Comparison of ENCODE assay signal across 17 cellular contexts in the genomic region with DNA sequence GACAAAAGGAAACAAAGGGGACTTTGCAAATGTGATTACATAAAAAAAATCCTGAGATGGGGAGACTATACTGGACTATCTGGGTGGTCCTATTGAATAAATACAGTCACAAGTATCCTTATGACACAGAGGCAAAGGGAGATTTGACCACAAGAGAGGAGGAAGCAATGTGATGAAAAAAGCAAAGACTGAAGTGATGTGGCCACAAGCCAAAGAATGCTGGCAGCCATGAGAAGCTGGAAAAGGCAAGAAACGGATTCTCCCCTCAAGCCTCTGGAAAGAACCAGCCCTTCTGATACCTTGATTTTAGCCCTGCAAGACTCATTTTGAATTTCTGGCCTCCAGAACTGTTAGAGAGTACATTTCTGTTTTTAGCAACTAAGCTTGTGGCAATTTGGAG.
DNase-seq lines count a peak whose midpoint lies in the region; ATAC-seq and TF ChIP-seq lines count a peak whose summit lies in the region.
"Had no signal": no experiment of that assay in that cellular context is flagged by ENCODE, and none has a peak within 500 bp of the region (broad histone marks: within the 10 kb centered on the region; RNA-seq: fewer than 3 reads in every experiment).

No MANE protein-coding gene starts in this region.

- no peak overlapping the region for H3K9ac ChIP-seq in rectal smooth muscle tissue (ENCODE audit: low read length)

- peaks cover 30% of the 10 kb centered on the region for H3K4me1 ChIP-seq in rectal smooth muscle tissue (ENCODE audit: control insufficient read depth, insufficient read depth, low read length)
- H3K4me1 ChIP-seq: A549, HAP-1 had no signal

- DNase-seq in astrocyte of the cerebellum (ENCODE audit: low read depth) = peak; percentile 26
- peak; percentile 32 for DNase-seq in fibroblast of peridontal ligament (ENCODE audit: extremely low read depth)
- DNase-seq in anterior cingulate cortex (lab: John Stamatoyannopoulos, UW) = no peak
- DNase-seq: CD8-positive, alpha-beta T cell; COR-L47; DMS153; DMS79 treated with DMSO at 0.1 percent for 48 hours; GDM1; HFFc6; KBM-7 had no signal

- H3K27ac ChIP-seq in rectal smooth muscle tissue (ENCODE audit: low read depth, low read length) = peak overlapping the region; percentile 86
- H3K27ac ChIP-seq: A549, HL-60 had no signal

- H3K36me3 ChIP-seq in rectal smooth muscle tissue (ENCODE audit: control insufficient read depth, insufficient read depth, low read length) = peaks cover 2% of the 10 kb centered on the region
- H3K36me3 ChIP-seq: HAP-1 had no signal

- no peak for ATAC-seq in GM19455 (IDR thresholded peaks at IDR 0.05; ENCODE audit: unreplicated experiment)
- no peak for ATAC-seq in GM21447 (IDR thresholded peaks at IDR 0.05; ENCODE audit: unreplicated experiment)
- ATAC-seq in GM18520 (IDR thresholded peaks at IDR 0.05; ENCODE audit: unreplicated experiment) = no peak
- ATAC-seq: A549; CD8-positive, alpha-beta T cell had no signal

- TF ChIP-seq CTCF in astrocyte of the cerebellum (IDR thresholded peaks at IDR 0.05; ENCODE audit: low read depth, low read length, missing control alignments) = no peak

- H3K4me3 ChIP-seq in astrocyte of the cerebellum (ENCODE audit: low read depth, low read length) = no peak overlapping the region
- H3K4me3 ChIP-seq in rectal smooth muscle tissue (ENCODE audit: low read length) = no peak overlapping the region
- H3K4me3 ChIP-seq: A549, HAP-1 had no signal

- in situ Hi-C loops in astrocyte of the cerebellum (cut with HindIII; ENCODE audit: low sequenced_read_pairs) = no loop called here

- H3K27me3 ChIP-seq in rectal smooth muscle tissue (ENCODE audit: control insufficient read depth, insufficient read depth, low read length) = peaks cover 1% of the 10 kb centered on the region

Comparison
In these comparisons a context has a peak if more than half of its experiments do, and no peak if none do; other contexts are left out.
1. DNase-seq: peak in astrocyte of the cerebellum (single experiment) and fibroblast of peridontal ligament (single experiment); none in anterior cingulate cortex (0 of 58).